In genomic region chr1:80776286-80776685, GRCh38 we compare ENCODE assay signal across 18 cellular contexts.
"Had no signal": no experiment of that assay in that cellular context is flagged by ENCODE, and none has a peak within 500 bp of the region (broad histone marks: within the 10 kb centered on the region; RNA-seq: fewer than 3 reads in every experiment).

No MANE protein-coding gene starts in this region.

- H3K27me3 ChIP-seq: MG63 had no signal

- H3K36me3 ChIP-seq: MG63 had no signal

- H3K9me3 ChIP-seq: MG63 had no signal

- H3K4me3 ChIP-seq: MG63 had no signal

- DNase-seq: KBM-7, MG63, NCI-H1092, NCI-H1105 treated with DMSO at 0.1 percent for 48 hours, NCI-H1417 treated with DMSO at 0.1 percent for 48 hours, NCI-H1694, NCI-H187 treated with DMSO at 0.1 percent for 48 hours, NCI-H2029 treated with DMSO at 0.1 percent for 48 hours, NCI-H2171 treated with DMSO at 0.1 percent for 48 hours, NCI-H345, NCI-H446 treated with DMSO at 0.1 percent for 48 hours, NCI-H510A treated with DMSO at 0.1 percent for 48 hours, NCI-H526, NCI-H774, PC-3, SHP77 had no signal

- H3K27ac ChIP-seq: HL-60, RWPE1 had no signal
